10 cellular contexts compared by ENCODE assay signal in genomic region chr19:660793-661426, GRCh38. TPM values are rescaled to one million over a fixed set of nuclear protein-coding genes. Genes with fewer than 3 reads are reported as not detected.
A peak's percentile ranks its signal among the peaks of the same experiment; 100 is the strongest.
DNase-seq lines count a peak whose midpoint lies in the region; ATAC-seq and TF ChIP-seq lines count a peak whose summit lies in the region.
"Had no signal": no experiment of that assay in that cellular context is flagged by ENCODE, and none has a peak within 500 bp of the region (broad histone marks: within the 10 kb centered on the region; RNA-seq: fewer than 3 reads in every experiment).

No MANE protein-coding gene starts in this region.

- peaks cover 73% of the 10 kb centered on the region for H3K79me2 ChIP-seq in SK-N-SH (ENCODE audit: insufficient read depth)

- H3K4me1 ChIP-seq in SK-N-SH (ENCODE audit: control insufficient read depth in 1 of 2, insufficient read depth in 2 of 2, low read depth in 1 of 2, low read length in 1 of 2) = peaks cover 7 to 32% of the 10 kb centered on the region in 2 experiments; a peak in 2 of 4 replicates

- H2AFZ ChIP-seq in SK-N-SH (ENCODE audit: low read depth) = no peak overlapping the region

- H3K4me3 ChIP-seq in SK-N-SH (ENCODE audit: low read depth in 2 of 2, low read length in 1 of 2) (peak overlapping the region; percentile 86 to 96), kidney epithelial cell (ENCODE audit: low read depth, low read length) (peak overlapping the region; percentile 95), lower leg skin (ENCODE audit: low read depth, poor library complexity, severe bottlenecking) (no peak overlapping the region)

- H3K27me3 Mint-ChIP-seq in activated naive CD4-positive, alpha-beta T cell treated with anti-CD3 and anti-CD28 coated beads, Interleukin-2, amount 50 U/mL, for 24 hours = no peaks in the 10 kb centered on the region
- H3K27me3 Mint-ChIP-seq in stimulated activated naive CD8-positive, alpha-beta T cell treated with anti-CD3 and anti-CD28 coated beads, Interleukin-15, amount 100 ng/mL, for 72 hours = no peaks in the 10 kb centered on the region

- no peak for ATAC-seq in SK-N-SH treated with all-trans-retinoic acid at 6 μM for 48 hours
- ATAC-seq in stimulated activated naive CD8-positive, alpha-beta T cell treated with anti-CD3 and anti-CD28 coated beads, Interleukin-15, amount 100 ng/mL, for 72 hours = peak; percentile 6
- no peak for ATAC-seq in GM21381 (IDR thresholded peaks at IDR 0.05; ENCODE audit: unreplicated experiment)
- no peak for ATAC-seq in HG02870 (IDR thresholded peaks at IDR 0.05; ENCODE audit: unreplicated experiment)

- peak overlapping the region; percentile 99 for H3K4me2 ChIP-seq in SK-N-SH

- DNase-seq in SK-N-SH (no peak), kidney epithelial cell (ENCODE audit: low read depth) (no peak), lower leg skin (ENCODE audit: low spot score in 2 of 2) (no peak)
- DNase-seq in stimulated activated naive CD8-positive, alpha-beta T cell treated with anti-CD3 and anti-CD28 coated beads, Interleukin-15, amount 100 ng/mL, for 72 hours = no peak

- peak overlapping the region; percentile 97; the same call in 1 of the 2 replicates for H3K9ac ChIP-seq in SK-N-SH

- no peaks in the 10 kb centered on the region for H3K9me3 Mint-ChIP-seq in activated naive CD4-positive, alpha-beta T cell treated with anti-CD3 and anti-CD28 coated beads, Interleukin-2, amount 50 U/mL, for 24 hours
- no peaks in the 10 kb centered on the region for H3K9me3 Mint-ChIP-seq in stimulated activated naive CD8-positive, alpha-beta T cell treated with anti-CD3 and anti-CD28 coated beads, Interleukin-15, amount 100 ng/mL, for 72 hours

- H3K27ac Mint-ChIP-seq in activated naive CD4-positive, alpha-beta T cell treated with anti-CD3 and anti-CD28 coated beads, Interleukin-2, amount 50 U/mL, for 24 hours = peak overlapping the region; percentile 93
- peak overlapping the region; percentile 84 to 98 for H3K27ac Mint-ChIP-seq in stimulated activated naive CD8-positive, alpha-beta T cell treated with anti-CD3 and anti-CD28 coated beads, Interleukin-15, amount 100 ng/mL, for 72 hours

- peak overlapping the region; percentile 97 for H3K4me3 Mint-ChIP-seq in activated naive CD4-positive, alpha-beta T cell treated with anti-CD3 and anti-CD28 coated beads, Interleukin-2, amount 50 U/mL, for 24 hours
- peak overlapping the region; percentile 96 to 97 for H3K4me3 Mint-ChIP-seq in stimulated activated naive CD8-positive, alpha-beta T cell treated with anti-CD3 and anti-CD28 coated beads, Interleukin-15, amount 100 ng/mL, for 72 hours

- CTCF ChIA-PET in SK-N-SH (lab: Yijun Ruan, JAX) = interaction anchor here (1.0 kb wide), 1 partner anchor 75 kb away, joined by 4 read pairs; no protein-coding TSS in a partner anchor

- H4K20me1 ChIP-seq in SK-N-SH (ENCODE audit: insufficient read depth) = peaks cover 66% of the 10 kb centered on the region

- TF ChIP-seq CTCF in SK-N-SH (IDR thresholded peaks at IDR 0.05) = no peak
- TF ChIP-seq CTCF in kidney epithelial cell (IDR thresholded peaks at IDR 0.05; ENCODE audit: insufficient read depth, low read length, poor library complexity, severe bottlenecking) = no peak
- peak in 1 of 3 donors; percentile 32 for TF ChIP-seq CTCF in lower leg skin (IDR thresholded peaks at IDR 0.05)

- H3K9me3 ChIP-seq in SK-N-SH = no peaks in the 10 kb centered on the region

- H3K27me3 ChIP-seq in SK-N-SH (ENCODE audit: insufficient read depth) = no peaks in the 10 kb centered on the region
- no peaks in the 10 kb centered on the region for H3K27me3 ChIP-seq in kidney epithelial cell (ENCODE audit: control insufficient read depth, insufficient read depth, low read length)

- POLR2A ChIA-PET in SK-N-SH (lab: Yijun Ruan, JAX) = interaction anchor here (0.9 kb wide), 1 partner anchor 20 kb away, joined by 3 read pairs; no protein-coding TSS in a partner anchor

- no peaks in the 10 kb centered on the region for H3K36me3 Mint-ChIP-seq in activated naive CD4-positive, alpha-beta T cell treated with anti-CD3 and anti-CD28 coated beads, Interleukin-2, amount 50 U/mL, for 24 hours

- no peak for TF ChIP-seq POLR2A in lower leg skin (IDR thresholded peaks at IDR 0.05)

- H3F3A ChIP-seq in SK-N-SH (replicated peaks; ENCODE audit: insufficient read depth) = peaks cover 4% of the 10 kb centered on the region

- WGBS in SK-N-SH (ENCODE audit: low lambda C conversion rate) = 76% methylated on average over 12 of the region's 20 CpGs
- 15 to 19% methylated on average over 15 to 19 of the region's 20 CpGs for WGBS in lower leg skin, 2 donors

- H3K4me1 Mint-ChIP-seq in activated naive CD4-positive, alpha-beta T cell treated with anti-CD3 and anti-CD28 coated beads, Interleukin-2, amount 50 U/mL, for 24 hours = peaks cover 47% of the 10 kb centered on the region
- peaks cover 70% of the 10 kb centered on the region for H3K4me1 Mint-ChIP-seq in stimulated activated naive CD8-positive, alpha-beta T cell treated with anti-CD3 and anti-CD28 coated beads, Interleukin-15, amount 100 ng/mL, for 72 hours

- TF ChIP-seq EP300 in SK-N-SH (IDR thresholded peaks at IDR 0.05; ENCODE audit: borderline replicate concordance in 1 of 2, low read depth in 1 of 2, low read length in 1 of 2) = no peak

- intact Hi-C loops in lower leg skin (cut with DNase I; ENCODE audit: low total_unique reads) = loop anchor here (5.0 kb wide), 1 partner anchor 89 kb away; the partner anchor contains the start of gene BSG

- H3K27ac ChIP-seq in SK-N-SH (ENCODE audit: low read depth in 2 of 2, low read length in 1 of 2) = no peak overlapping the region

- H3K36me3 ChIP-seq in SK-N-SH (replicated peaks in 1 of 2; ENCODE audit: control insufficient read depth in 1 of 2, insufficient read depth in 2 of 2, low read length in 1 of 2) (peaks cover 0 to 9% of the 10 kb centered on the region in 2 experiments), kidney epithelial cell (ENCODE audit: control insufficient read depth, insufficient read depth, low read length) (no peaks in the 10 kb centered on the region)

- no peaks in the 10 kb centered on the region for H3K9me2 ChIP-seq in SK-N-SH

- TF ChIP-seq RAD21 in SK-N-SH (IDR thresholded peaks at IDR 0.05; ENCODE audit: low read length) = no peak

TF ChIP-seq in SK-N-SH, 30 proteins besides CTCF, POLR2A, EP300 and RAD21:
- TF ChIP-seq FOXJ3 (CRISPR knock-in tag; IDR thresholded peaks at IDR 0.05) (no peak), FOXM1 (IDR thresholded peaks at IDR 0.05; ENCODE audit: low read depth) (no peak)
TF ChIP-seq in SK-N-SH: peak in this region for 0.

TF ChIP-seq in SK-N-SH treated with all-trans-retinoic acid at 6 μM for 48 hours, 23 proteins besides CTCF, POLR2A, EP300 and RAD21:
- no peak for TF ChIP-seq ESRRG (CRISPR knock-in tag; IDR thresholded peaks at IDR 0.05)

RNA-seq across cellular contexts. Expression of gene RNF126, which starts 2.1 kb away (rescaled TPM):
- polyA plus RNA-seq in SK-N-SH (2012; rRNA removed) = 9.0 and 12.9 TPM in 2 replicates
- 11.9 and 17.2 TPM in 2 replicates for polyA plus RNA-seq in SK-N-SH (2012; cell fraction: cytosol; rRNA removed)
- 43.5 and 64.4 TPM in 2 replicates for polyA plus RNA-seq in SK-N-SH (2012; cell fraction: nucleus; rRNA removed)
- total RNA-seq in kidney epithelial cell (77.6 and 107 TPM in 2 replicates), lower leg skin (100 to 1,000 TPM in 3 of 4 donors, 10 to 100 TPM in 1; 96.6 to 156 (median 126) TPM)

RNA-seq across cellular contexts. Expression of gene FSTL3, which starts 15.3 kb away (rescaled TPM):
- polyA plus RNA-seq in SK-N-SH (2012; rRNA removed) = 64.4 and 73.0 TPM in 2 replicates
- polyA plus RNA-seq in SK-N-SH (2012; cell fraction: cytosol; rRNA removed) = 33.6 and 47.9 TPM in 2 replicates
- 259 and 359 TPM in 2 replicates for polyA plus RNA-seq in SK-N-SH (2012; cell fraction: nucleus; rRNA removed)
- total RNA-seq in kidney epithelial cell (378 and 504 TPM in 2 replicates), lower leg skin (10 to 100 TPM; 14.4 to 51.6 (median 43.5) TPM)

RNA-seq across cellular contexts. Expression of gene FGF22, which starts 21.2 kb away (rescaled TPM):
- polyA plus RNA-seq in SK-N-SH (2012; rRNA removed) = 0.62 and 0.93 TPM in 2 replicates
- 0.16 and 0.27 TPM in 2 replicates for polyA plus RNA-seq in SK-N-SH (2012; cell fraction: cytosol; rRNA removed)
- polyA plus RNA-seq in SK-N-SH (2012; cell fraction: nucleus; rRNA removed) = 3.5 and 4.7 TPM in 2 replicates
- total RNA-seq in kidney epithelial cell = not detected in 2 replicates
- 10 to 100 TPM; 16.1 to 41.8 (median 25.6) TPM for total RNA-seq in lower leg skin
- total RNA-seq: A172, dermis microvascular lymphatic vessel endothelial cell had no signal

RNA-seq across cellular contexts. Expression of gene POLRMT, which starts 27.6 kb away (rescaled TPM):
- polyA plus RNA-seq in SK-N-SH (2012; rRNA removed) = 38.2 and 40.1 TPM in 2 replicates
- 9.6 and 13.7 TPM in 2 replicates for polyA plus RNA-seq in SK-N-SH (2012; cell fraction: cytosol; rRNA removed)
- 157 and 218 TPM in 2 replicates for polyA plus RNA-seq in SK-N-SH (2012; cell fraction: nucleus; rRNA removed)
- total RNA-seq in kidney epithelial cell (47.6 and 50.0 TPM in 2 replicates), lower leg skin (10 to 100 TPM; 37.8 to 61.1 (median 46.9) TPM)

RNA-seq across cellular contexts. Expression of gene PRSS57, which starts 34.3 kb away (rescaled TPM):
- not detected in 2 replicates for polyA plus RNA-seq in SK-N-SH (2012; rRNA removed)
- polyA plus RNA-seq in SK-N-SH (2012; cell fraction: cytosol; rRNA removed) = not detected in 2 replicates
- polyA plus RNA-seq in SK-N-SH (2012; cell fraction: nucleus; rRNA removed) = 0.05 and 0.14 TPM in 2 replicates
- total RNA-seq in kidney epithelial cell (not detected in 2 replicates), lower leg skin (under 1 TPM in 1 of 4 donors, not detected in 3; 0.32 TPM)
- total RNA-seq: A172, dermis microvascular lymphatic vessel endothelial cell had no signal

Comparison
In these comparisons a context has a peak if more than half of its experiments do, and no peak if none do; other contexts are left out.
1. RNA of gene FGF22, which starts 21.2 kb away (total RNA-seq): 16.1 to 41.8 TPM in lower leg skin; not detected in kidney epithelial cell; every median in the first group is over 10 times any median in the second.